9 cellular contexts compared by ENCODE assay signal in the genomic region with DNA sequence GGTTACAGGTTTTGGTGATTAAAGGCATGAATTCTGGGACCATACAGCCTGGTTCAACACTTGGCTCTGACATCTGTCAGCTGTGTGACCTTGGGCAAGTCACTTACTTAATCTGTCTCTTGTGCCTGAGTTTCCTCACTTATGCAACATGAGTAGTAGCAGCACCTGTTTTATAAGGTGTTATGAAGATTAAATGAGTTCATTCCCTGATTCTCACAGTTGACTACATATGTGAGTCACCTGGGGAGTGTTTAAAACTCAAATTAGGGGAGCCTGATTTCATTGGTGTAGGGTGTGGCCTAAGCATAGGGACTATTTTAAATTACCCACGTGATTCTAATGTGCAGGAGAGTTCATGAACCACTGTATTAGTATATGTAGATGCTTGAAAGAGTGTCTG. TPM values are rescaled to one million over a fixed set of nuclear protein-coding genes. Genes with fewer than 3 reads are reported as not detected.
"Had no signal": no experiment of that assay in that cellular context is flagged by ENCODE, and none has a peak within 500 bp of the region (broad histone marks: within the 10 kb centered on the region; RNA-seq: fewer than 3 reads in every experiment).

No MANE protein-coding gene starts in this region.

- FAIRE-seq: H1, H54, HepG2 had no signal

- ATAC-seq: GM23338, HepG2 had no signal

- H3K4me3 ChIP-seq: GM23338 had no signal

- DNase-seq: H9, HCEC 1CT had no signal

- H3K27ac ChIP-seq: HL-60 had no signal

RNA-seq across cellular contexts. Expression of gene TMEM233, which starts 36.7 kb away (rescaled TPM):
- total RNA-seq: H9, HepG2, HT1080 had no signal
- polyA plus RNA-seq: IgD-negative memory B cell had no signal
